ENCODE assay signal across 9 cellular contexts in genomic region chr3:122183521-122183892, GRCh38. TPM values are rescaled to one million over a fixed set of nuclear protein-coding genes. Genes with fewer than 3 reads are reported as not detected.
DNase-seq lines count a peak whose midpoint lies in the region; ATAC-seq lines count a peak whose summit lies in the region.
"Had no signal": no experiment of that assay in that cellular context is flagged by ENCODE, and none has a peak within 500 bp of the region (broad histone marks: within the 10 kb centered on the region; RNA-seq: fewer than 3 reads in every experiment).

A gene with protein sequence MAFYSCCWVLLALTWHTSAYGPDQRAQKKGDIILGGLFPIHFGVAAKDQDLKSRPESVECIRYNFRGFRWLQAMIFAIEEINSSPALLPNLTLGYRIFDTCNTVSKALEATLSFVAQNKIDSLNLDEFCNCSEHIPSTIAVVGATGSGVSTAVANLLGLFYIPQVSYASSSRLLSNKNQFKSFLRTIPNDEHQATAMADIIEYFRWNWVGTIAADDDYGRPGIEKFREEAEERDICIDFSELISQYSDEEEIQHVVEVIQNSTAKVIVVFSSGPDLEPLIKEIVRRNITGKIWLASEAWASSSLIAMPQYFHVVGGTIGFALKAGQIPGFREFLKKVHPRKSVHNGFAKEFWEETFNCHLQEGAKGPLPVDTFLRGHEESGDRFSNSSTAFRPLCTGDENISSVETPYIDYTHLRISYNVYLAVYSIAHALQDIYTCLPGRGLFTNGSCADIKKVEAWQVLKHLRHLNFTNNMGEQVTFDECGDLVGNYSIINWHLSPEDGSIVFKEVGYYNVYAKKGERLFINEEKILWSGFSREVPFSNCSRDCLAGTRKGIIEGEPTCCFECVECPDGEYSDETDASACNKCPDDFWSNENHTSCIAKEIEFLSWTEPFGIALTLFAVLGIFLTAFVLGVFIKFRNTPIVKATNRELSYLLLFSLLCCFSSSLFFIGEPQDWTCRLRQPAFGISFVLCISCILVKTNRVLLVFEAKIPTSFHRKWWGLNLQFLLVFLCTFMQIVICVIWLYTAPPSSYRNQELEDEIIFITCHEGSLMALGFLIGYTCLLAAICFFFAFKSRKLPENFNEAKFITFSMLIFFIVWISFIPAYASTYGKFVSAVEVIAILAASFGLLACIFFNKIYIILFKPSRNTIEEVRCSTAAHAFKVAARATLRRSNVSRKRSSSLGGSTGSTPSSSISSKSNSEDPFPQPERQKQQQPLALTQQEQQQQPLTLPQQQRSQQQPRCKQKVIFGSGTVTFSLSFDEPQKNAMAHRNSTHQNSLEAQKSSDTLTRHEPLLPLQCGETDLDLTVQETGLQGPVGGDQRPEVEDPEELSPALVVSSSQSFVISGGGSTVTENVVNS (plus strand): TSS chr3:122183668. CDS start chr3:122254190, 70,522 bp downstream.

- peak within 1 kb of the TSS in 1 of 10 donors; percentile 24 for H3K27ac Mint-ChIP-seq in naive thymus-derived CD8-positive, alpha-beta T cell

- no peaks in the 10 kb centered on the region for H3K4me1 ChIP-seq in HUES6 (ENCODE audit: control insufficient read depth, insufficient read depth, low read length)
- peaks cover 13% of the 10 kb centered on the region for H3K4me1 ChIP-seq in endocrine pancreas (ENCODE audit: control insufficient read depth, insufficient read depth, low read length)

- peak; percentile 60 for DNase-seq in DMS79 (lab: John Stamatoyannopoulos, UW)
- no peak for DNase-seq in naive thymus-derived CD8-positive, alpha-beta T cell
- no peak for DNase-seq in GM19238 (ENCODE audit: insufficient read length, low spot score)
- no peak for DNase-seq in NCI-H1048 (lab: John Stamatoyannopoulos, UW)
- DNase-seq in effector CD4-positive, alpha-beta T cell: no peak
- DNase-seq: NCI-H226 had no signal

- peak within 1 kb of the TSS; percentile 31 for H3K9ac ChIP-seq in HUES6 (ENCODE audit: low read length)
- H3K9ac ChIP-seq in endocrine pancreas (ENCODE audit: control insufficient read depth, insufficient read depth, low read length): peak within 1 kb of the TSS; percentile 88

- no peaks in the 10 kb centered on the region for H3K36me3 ChIP-seq in HUES6 (ENCODE audit: control insufficient read depth, insufficient read depth, low read length)
- H3K36me3 ChIP-seq in endocrine pancreas (ENCODE audit: control insufficient read depth, insufficient read depth, low read length): no peaks in the 10 kb centered on the region

- peak within 1 kb of the TSS; percentile 76 for H3K4me3 ChIP-seq in HUES6 (ENCODE audit: low read depth, low read length)
- H3K4me3 ChIP-seq in endocrine pancreas (ENCODE audit: control insufficient read depth, insufficient read depth, low read length): peak within 1 kb of the TSS; percentile 78

- H3K27ac ChIP-seq in HUES6 (ENCODE audit: low read depth, low read length): no peak within 1 kb of the TSS

- peak within 1 kb of the TSS in 7 of 10 donors; percentile 20 to 67 (median 54) for H3K4me3 Mint-ChIP-seq in naive thymus-derived CD8-positive, alpha-beta T cell

- no peaks in the 10 kb centered on the region for H3K9me3 Mint-ChIP-seq in naive thymus-derived CD8-positive, alpha-beta T cell

- H3K36me3 Mint-ChIP-seq in naive thymus-derived CD8-positive, alpha-beta T cell: peaks cover 0 to 3% (median 0%) of the 10 kb centered on the region in 3 donors

- no peak for ATAC-seq in naive thymus-derived CD8-positive, alpha-beta T cell
- ATAC-seq in GM21737 (IDR thresholded peaks at IDR 0.05; ENCODE audit: unreplicated experiment): no peak

- peaks cover 4 to 16% (median 7%) of the 10 kb centered on the region in 4 donors for H3K4me1 Mint-ChIP-seq in naive thymus-derived CD8-positive, alpha-beta T cell

- POLR2A ChIA-PET in naive thymus-derived CD8-positive, alpha-beta T cell (lab: Charles Lee): no interaction called here

- H3K9me3 ChIP-seq in HUES6 (ENCODE audit: control insufficient read depth, insufficient read depth, low read depth, low read length) (no peaks in the 10 kb centered on the region), endocrine pancreas (ENCODE audit: control insufficient read depth, low read length) (no peaks in the 10 kb centered on the region)

- H3K27me3 ChIP-seq in HUES6 (ENCODE audit: control insufficient read depth, insufficient read depth, low read length): peaks cover 86% of the 10 kb centered on the region
- no peaks in the 10 kb centered on the region for H3K27me3 ChIP-seq in endocrine pancreas (ENCODE audit: control insufficient read depth, insufficient read depth, low read length)

- H3K27me3 Mint-ChIP-seq in naive thymus-derived CD8-positive, alpha-beta T cell: peaks cover 44 to 89% (median 61%) of the 10 kb centered on the region in 5 donors

RNA-seq across cellular contexts. Expression of the gene that starts here (rescaled TPM):
- total RNA-seq in naive thymus-derived CD8-positive, alpha-beta T cell: not detected
- polyA plus RNA-seq in naive thymus-derived CD8-positive, alpha-beta T cell: not detected
